Comparison of ENCODE assay signal across 30 cellular contexts in the genomic region with DNA sequence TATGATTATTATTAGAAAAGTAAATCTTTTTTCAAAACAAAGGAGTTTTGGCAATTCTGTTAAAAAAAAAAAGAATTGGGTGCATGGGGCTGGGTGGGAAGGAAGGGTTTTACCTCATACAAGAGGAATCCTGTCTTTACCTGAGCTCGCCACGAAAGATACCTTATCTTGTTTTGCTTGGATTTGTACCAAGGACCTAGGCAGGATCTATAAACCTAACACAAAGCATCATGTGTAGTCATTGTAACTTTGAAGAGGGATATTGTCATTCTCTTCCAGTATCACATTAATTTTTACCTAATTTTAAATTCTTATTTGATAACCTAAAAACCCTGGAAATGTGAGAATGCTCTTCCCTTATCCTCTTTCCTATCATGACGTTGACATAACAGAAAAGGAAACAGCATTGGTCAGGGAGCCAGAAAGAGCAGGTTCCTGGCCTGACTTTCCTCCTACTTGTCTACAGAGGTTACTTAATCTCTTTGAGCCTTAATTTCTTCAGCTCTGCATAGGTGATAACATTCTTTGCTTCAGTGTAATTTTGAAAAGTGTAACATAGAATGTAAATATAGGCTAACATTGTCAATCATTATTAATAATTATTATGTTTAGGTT. TPM values are rescaled to one million over a fixed set of nuclear protein-coding genes. Genes with fewer than 3 reads are reported as not detected.
A peak's percentile ranks its signal among the peaks of the same experiment; 100 is the strongest.
DNase-seq lines count a peak whose midpoint lies in the region; ATAC-seq, FAIRE-seq and TF ChIP-seq lines count a peak whose summit lies in the region.
"Had no signal": no experiment of that assay in that cellular context is flagged by ENCODE, and none has a peak within 500 bp of the region (broad histone marks: within the 10 kb centered on the region; RNA-seq: fewer than 3 reads in every experiment).

No MANE protein-coding gene starts in this region.

- DNase-seq in HCT116 (ENCODE audit: low read depth, low spot score) (no peak), NCI-H2029 treated with DMSO at 0.1 percent for 48 hours (lab: John Stamatoyannopoulos, UW) (peak; percentile 43), body of pancreas (peak in 2 of 4 donors; percentile 31 to 34), pancreas (peak in 1 of 6 donors; percentile 23)
- DNase-seq in activated CD8-positive, alpha-beta memory T cell treated with anti-CD3 and anti-CD28 coated beads, Interleukin-2, amount 50 U/mL, for 4 hours = no peak
- DNase-seq: activated CD4-positive, alpha-beta T cell treated with anti-CD3 and anti-CD28 coated beads, Interleukin-2, amount 50 U/mL, for 1 hour; activated gamma-delta T cell treated with Interleukin-2 at 50 U/mL for 16 hours; activated naive CD8-positive, alpha-beta T cell treated with anti-CD3 and anti-CD28 coated beads, Interleukin-2, amount 10 ng/mL, durations not matched to agents 7 days and 5 days; activated T-cell treated with anti-CD3 and anti-CD28 coated beads, Interleukin-2, amount 50 U/mL, for 48 hours; aorta; DMS79; endodermal cell; heart right ventricle; kidney; midbrain; naive thymus-derived CD8-positive, alpha-beta T cell; NCI-H1048; NCI-H187; NCI-H526; nucleus accumbens; Peyer's patch; SIG-M5; stimulated activated CD4-positive, alpha-beta T cell treated with anti-CD3 and anti-CD28 coated beads, Interleukin-4, amount 100 ng/mL, for 24 hours; tibial artery had no signal

- no peak for TF ChIP-seq POLR2A in HCT116 (IDR thresholded peaks at IDR 0.05; ENCODE audit: borderline replicate concordance, extremely low read depth, insufficient read depth, insufficient read length)
- no peak for TF ChIP-seq POLR2A in body of pancreas (IDR thresholded peaks at IDR 0.05)

- CTCF ChIA-PET in HCT116 (lab: Charles Lee) = interaction anchor here (1.2 to 1.5 kb wide), 2 partner anchors 49 to 57 kb away, joined by 3 to 5 read pairs; no protein-coding TSS in a partner anchor

- TF ChIP-seq CTCF in HCT116 (IDR thresholded peaks at IDR 0.05 in 2 of 3, conservative IDR thresholded peaks at IDR 0.05 in 1 of 3; ENCODE audit: borderline replicate concordance in 1 of 3, insufficient read depth in 1 of 3, low read depth in 2 of 3, low read length in 2 of 3) (no peak), body of pancreas (IDR thresholded peaks at IDR 0.05) (no peak), pancreas (IDR thresholded peaks at IDR 0.05) (no peak)

- H3K9ac ChIP-seq in HCT116 (ENCODE audit: low read length) = 0 out of 2 replicates have a peak overlapping the region, but pooled peaks have one; percentile 7
- H3K9ac ChIP-seq: BLaER1 treated with 17β-estradiol and CSF1 and Interleukin-3, amounts not matched to agents 10 nM and 100 nM had no signal

- no peaks in the 10 kb centered on the region for H3K9me2 ChIP-seq in HCT116 (ENCODE audit: insufficient read depth)

- H3K4me1 ChIP-seq in HCT116 (ENCODE audit: control insufficient read depth in 1 of 2, insufficient read depth in 2 of 2, low read length in 2 of 2) (peaks cover 25 to 36% of the 10 kb centered on the region in 2 experiments), body of pancreas (peaks cover 33% of the 10 kb centered on the region), pancreas (peaks cover 0 to 21% (median 5%) of the 10 kb centered on the region in 3 donors)
- H3K4me1 ChIP-seq: Peyer's patch had no signal

- TF ChIP-seq RAD21 in HCT116 (IDR thresholded peaks at IDR 0.05; ENCODE audit: low read depth) = no peak

- H3K9me3 ChIP-seq in HCT116 (ENCODE audit: control insufficient read depth in 1 of 2, insufficient read depth in 1 of 2, low read depth in 1 of 2, low read length in 2 of 2) (no peaks in the 10 kb centered on the region), body of pancreas (no peaks in the 10 kb centered on the region), pancreas (no peaks in the 10 kb centered on the region)
- H3K9me3 ChIP-seq: esophagus muscularis mucosa, heart right ventricle, Peyer's patch, tibial artery, vagina had no signal

- ATAC-seq in HCT116 = no peak
- ATAC-seq in body of pancreas = peak; percentile 28
- ATAC-seq in pancreas = peak in 3 of 4 donors; percentile 15 to 41 (median 28)
- no peak for ATAC-seq in GM18511 (IDR thresholded peaks at IDR 0.05; ENCODE audit: unreplicated experiment)
- ATAC-seq in HG02571 (IDR thresholded peaks at IDR 0.05; ENCODE audit: unreplicated experiment) = no peak
- ATAC-seq: foreskin keratinocyte; heart right ventricle; naive thymus-derived CD8-positive, alpha-beta T cell had no signal

- peaks cover 3% of the 10 kb centered on the region for H3K79me2 ChIP-seq in HCT116 (ENCODE audit: insufficient read depth, low read length)

- H3K36me3 ChIP-seq in HCT116 (ENCODE audit: control insufficient read depth in 1 of 2, insufficient read depth in 2 of 2, low read length in 2 of 2) = no peaks in the 10 kb centered on the region
- no peaks in the 10 kb centered on the region for H3K36me3 ChIP-seq in body of pancreas (replicated peaks in 1 of 2; ENCODE audit: insufficient read depth in 1 of 2, low read depth in 2 of 2)
- H3K36me3 ChIP-seq in pancreas = no peaks in the 10 kb centered on the region
- H3K36me3 ChIP-seq: BLaER1 treated with 17β-estradiol and CSF1 and Interleukin-3, amounts not matched to agents 10 nM and 100 nM; esophagus muscularis mucosa; heart right ventricle; Peyer's patch; tibial artery; vagina had no signal

- H3K4me3 ChIP-seq in HCT116 (replicated peaks in 1 of 2; ENCODE audit: low read depth in 1 of 2, low read length in 2 of 2) (no peak overlapping the region), body of pancreas (no peak overlapping the region), pancreas (no peak overlapping the region)
- H3K4me3 ChIP-seq: BLaER1 treated with 17β-estradiol and CSF1 and Interleukin-3, amounts not matched to agents 10 nM and 100 nM; esophagus muscularis mucosa; heart right ventricle; Peyer's patch; tibial artery; vagina had no signal

- H2AFZ ChIP-seq in HCT116 (ENCODE audit: low read depth, low read length, poor library complexity, severe bottlenecking) = peak overlapping the region; percentile 93

- intact Hi-C loops in HCT116 (cut with micrococcal nuclease) = no loop called here
- intact Hi-C loops in body of pancreas (cut with DNase I) = no loop called here
- intact Hi-C loops in pancreas (cut with DNase I) = no loop called here

- 9 to 10% methylated on average over 3 of the region's 3 CpGs for WGBS in body of pancreas, 2 donors
- 1 to 8% methylated on average over 3 of the region's 3 CpGs for WGBS in pancreas, 2 donors

- FAIRE-seq in pancreas (lab: Jason Lieb, UNC) = no peak
- FAIRE-seq: kidney had no signal

- H3K27ac ChIP-seq in HCT116 (ENCODE audit: low read depth, low read length) = no peak overlapping the region
- peak overlapping the region in 3 of 4 donors; percentile 43 to 99 (median 53) for H3K27ac ChIP-seq in body of pancreas
- H3K27ac ChIP-seq in pancreas = peak overlapping the region in 3 of 4 donors; percentile 17 to 46 (median 32)
- H3K27ac ChIP-seq: BLaER1 treated with 17β-estradiol and CSF1 and Interleukin-3, amounts not matched to agents 10 nM and 100 nM; foreskin keratinocyte; Peyer's patch; vagina had no signal

- H3K4me2 ChIP-seq in HCT116 (ENCODE audit: low read length) = peak overlapping the region; percentile 36
- H3K4me2 ChIP-seq: BLaER1 treated with 17β-estradiol and CSF1 and Interleukin-3, amounts not matched to agents 10 nM and 100 nM had no signal

- POLR2A ChIA-PET in HCT116 (lab: Charles Lee) = interaction anchor here (0.8 to 1.1 kb wide), 2 partner anchors 11 to 57 kb away, joined by 3 read pairs; no protein-coding TSS in a partner anchor

- no peaks in the 10 kb centered on the region for H4K20me1 ChIP-seq in HCT116 (ENCODE audit: insufficient read depth)

- BruUV-seq in HCT116 (replicated peaks; lab: Mats Ljungman, UMichigan) = no TSS peak

- RAD21 ChIA-PET in HCT116 (lab: Charles Lee; ENCODE audit: low non-redundant PET in 1 of 2, low total read pairs in 2 of 2, uncharacterized antibody in 2 of 2, unreplicated experiment in 2 of 2) = interaction anchor here (0.9 to 1.2 kb wide), 2 partner anchors 57 kb away, joined by 3 to 4 read pairs; no protein-coding TSS in a partner anchor

- H3K27me3 ChIP-seq in HCT116 (ENCODE audit: insufficient read depth, low read length) = no peaks in the 10 kb centered on the region
- H3K27me3 ChIP-seq in body of pancreas = no peaks in the 10 kb centered on the region
- no peaks in the 10 kb centered on the region for H3K27me3 ChIP-seq in pancreas
- H3K27me3 ChIP-seq: BLaER1 treated with 17β-estradiol and CSF1 and Interleukin-3, amounts not matched to agents 10 nM and 100 nM; esophagus muscularis mucosa; foreskin keratinocyte; Peyer's patch; tibial artery; vagina had no signal

TF ChIP-seq in HCT116, 20 proteins besides CTCF, POLR2A, EP300 and RAD21:
- TF ChIP-seq CBX3 (IDR thresholded peaks at IDR 0.05; ENCODE audit: low read depth) (no peak), YY1 (IDR thresholded peaks at IDR 0.05; ENCODE audit: extremely low read depth, insufficient replicate concordance, low read depth, low read length) (no peak)

RNA-seq across cellular contexts. Expression of a gene that starts 4.0 kb away (rescaled TPM):
- total RNA-seq in HCT116 (2021; ENCODE audit: unreplicated experiment) (61.2 TPM), body of pancreas (10 to 100 TPM; 60.7 to 96.6 TPM), pancreas (10 to 100 TPM; 16.4 to 50.1 (median 37.0) TPM)
- polyA plus RNA-seq in HCT116 (2012) = 37.6 and 52.3 TPM in 2 replicates
- polyA plus RNA-seq in pancreas = 10 to 100 TPM; 11.2 to 12.3 TPM
- polyA plus RNA-seq: naive thymus-derived CD8-positive, alpha-beta T cell had no signal

Comparison
In these comparisons a context has a peak if more than half of its experiments do, and no peak if none do; other contexts are left out.
1. ATAC-seq: peak in body of pancreas (single experiment) and pancreas (3 of 4); none in HCT116 (single experiment), GM18511 (single experiment) and HG02571 (single experiment).